1 cellular context compared by ENCODE assay signal in the genomic region with DNA sequence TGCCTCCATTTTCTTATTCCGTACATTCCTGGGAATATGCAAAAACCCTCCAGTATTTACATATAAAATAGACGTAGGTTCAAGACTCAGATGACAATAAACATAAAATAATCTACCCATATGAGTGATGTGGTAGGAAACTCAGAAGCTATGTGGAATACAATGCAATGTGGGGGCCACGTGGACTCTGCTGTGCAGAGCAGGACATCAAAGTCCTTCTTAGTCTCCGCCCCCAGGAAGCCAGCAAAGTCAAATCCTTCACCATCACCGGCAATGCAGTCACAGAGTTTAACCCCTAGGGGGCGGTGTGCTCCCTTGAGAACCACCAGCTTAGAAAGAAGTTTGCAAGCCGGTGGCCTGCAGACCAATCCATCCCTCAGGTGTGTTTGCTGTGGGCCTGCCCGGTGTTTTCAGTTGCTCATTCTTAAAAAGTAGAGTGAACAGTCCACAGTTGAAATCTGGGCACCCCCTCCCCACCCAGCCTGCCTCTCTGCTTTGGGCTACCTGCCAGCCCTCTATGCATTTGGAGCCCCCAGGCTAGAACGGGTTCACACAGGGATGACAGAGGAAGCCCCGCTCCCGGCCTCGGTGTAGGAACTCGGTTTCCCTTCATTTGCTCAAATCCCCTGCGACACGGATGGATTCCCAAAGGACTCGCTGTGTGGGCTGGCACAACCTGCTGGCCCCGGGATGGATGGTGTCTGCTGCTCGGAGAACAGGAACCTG.
TF ChIP-seq lines count a peak whose summit lies in the region.

No MANE protein-coding gene starts in this region.

TF ChIP-seq in K562, 482 proteins besides CTCF, POLR2A, EP300 and RAD21 (continued from another document):
- TF ChIP-seq, protein P1, sequence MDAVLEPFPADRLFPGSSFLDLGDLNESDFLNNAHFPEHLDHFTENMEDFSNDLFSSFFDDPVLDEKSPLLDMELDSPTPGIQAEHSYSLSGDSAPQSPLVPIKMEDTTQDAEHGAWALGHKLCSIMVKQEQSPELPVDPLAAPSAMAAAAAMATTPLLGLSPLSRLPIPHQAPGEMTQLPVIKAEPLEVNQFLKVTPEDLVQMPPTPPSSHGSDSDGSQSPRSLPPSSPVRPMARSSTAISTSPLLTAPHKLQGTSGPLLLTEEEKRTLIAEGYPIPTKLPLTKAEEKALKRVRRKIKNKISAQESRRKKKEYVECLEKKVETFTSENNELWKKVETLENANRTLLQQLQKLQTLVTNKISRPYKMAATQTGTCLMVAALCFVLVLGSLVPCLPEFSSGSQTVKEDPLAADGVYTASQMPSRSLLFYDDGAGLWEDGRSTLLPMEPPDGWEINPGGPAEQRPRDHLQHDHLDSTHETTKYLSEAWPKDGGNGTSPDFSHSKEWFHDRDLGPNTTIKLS (IDR thresholded peaks at IDR 0.05; ENCODE audit: borderline replicate concordance, low read depth), result 0 out of 2 replicates have a peak, but pooled peaks have one; percentile 25
- TF ChIP-seq, protein P2, sequence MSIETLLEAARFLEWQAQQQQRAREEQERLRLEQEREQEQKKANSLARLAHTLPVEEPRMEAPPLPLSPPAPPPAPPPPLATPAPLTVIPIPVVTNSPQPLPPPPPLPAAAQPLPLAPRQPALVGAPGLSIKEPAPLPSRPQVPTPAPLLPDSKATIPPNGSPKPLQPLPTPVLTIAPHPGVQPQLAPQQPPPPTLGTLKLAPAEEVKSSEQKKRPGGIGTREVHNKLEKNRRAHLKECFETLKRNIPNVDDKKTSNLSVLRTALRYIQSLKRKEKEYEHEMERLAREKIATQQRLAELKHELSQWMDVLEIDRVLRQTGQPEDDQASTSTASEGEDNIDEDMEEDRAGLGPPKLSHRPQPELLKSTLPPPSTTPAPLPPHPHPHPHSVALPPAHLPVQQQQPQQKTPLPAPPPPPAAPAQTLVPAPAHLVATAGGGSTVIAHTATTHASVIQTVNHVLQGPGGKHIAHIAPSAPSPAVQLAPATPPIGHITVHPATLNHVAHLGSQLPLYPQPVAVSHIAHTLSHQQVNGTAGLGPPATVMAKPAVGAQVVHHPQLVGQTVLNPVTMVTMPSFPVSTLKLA (conservative IDR thresholded peaks at IDR 0.05), result peak in 1 of 2 experiments; percentile 40; a peak in 2 of 4 replicates
- TF ChIP-seq MYC (IDR thresholded peaks at IDR 0.05; ENCODE audit: low read depth, low read length), result peak; percentile 56
- no peak for TF ChIP-seq MYC (CRISPR knock-in tag; IDR thresholded peaks at IDR 0.05; ENCODE audit: borderline replicate concordance, low read depth)
- no peak for TF ChIP-seq NCOA2 (IDR thresholded peaks at IDR 0.05; ENCODE audit: partially characterized antibody in 2 of 2)
- TF ChIP-seq NUFIP1 (IDR thresholded peaks at IDR 0.05; ENCODE audit: partially characterized antibody), result no peak
- TF ChIP-seq ESRRA (IDR thresholded peaks at IDR 0.05; ENCODE audit: borderline replicate concordance, low read depth), result no peak
- TF ChIP-seq TCF7 (IDR thresholded peaks at IDR 0.05; ENCODE audit: borderline replicate concordance), result peak; percentile 80; the same call in 1 of the 2 replicates
- TF ChIP-seq ARNT (IDR thresholded peaks at IDR 0.05), result 0 out of 4 replicates have a peak, but pooled peaks of 1 of the 2 experiments have one; percentile 16
